Comparison of ENCODE assay signal across 33 cellular contexts in the genomic region with DNA sequence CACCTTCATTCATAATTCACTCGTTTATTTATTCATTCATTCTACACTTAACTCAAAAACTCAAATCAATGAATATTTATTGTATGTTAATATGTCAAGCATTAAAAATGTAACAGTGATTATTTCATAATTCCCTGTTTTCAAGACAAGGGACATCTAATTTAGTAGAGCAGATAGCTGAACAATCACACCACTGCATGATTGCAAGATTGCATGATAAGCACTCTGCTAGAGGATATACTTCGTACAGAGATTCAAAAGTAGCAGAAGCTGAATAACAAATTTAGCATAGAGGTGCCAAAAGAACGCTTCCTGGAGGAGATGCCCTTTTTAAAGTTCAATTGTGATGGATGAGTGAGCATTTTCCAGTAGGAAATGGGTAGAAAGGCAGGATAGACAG.
DNase-seq lines count a peak whose midpoint lies in the region; ATAC-seq and TF ChIP-seq lines count a peak whose summit lies in the region.
"Had no signal": no experiment of that assay in that cellular context is flagged by ENCODE, and none has a peak within 500 bp of the region (broad histone marks: within the 10 kb centered on the region; RNA-seq: fewer than 3 reads in every experiment).

No MANE protein-coding gene starts in this region.

- TF ChIP-seq CTCF in SK-N-SH (IDR thresholded peaks at IDR 0.05), result no peak
- TF ChIP-seq CTCF in endothelial cell (IDR thresholded peaks at IDR 0.05; ENCODE audit: unreplicated experiment), result no peak
- TF ChIP-seq CTCF in neural progenitor cell (IDR thresholded peaks at IDR 0.05), result no peak

- peak overlapping the region; percentile 96 for H3K27ac Mint-ChIP-seq in endothelial cell (ENCODE audit: unreplicated experiment)
- no peak overlapping the region for H3K27ac Mint-ChIP-seq in neural progenitor cell
- H3K27ac Mint-ChIP-seq: B cell; CD14-positive monocyte; CD4-positive, alpha-beta memory T cell; CD4-positive, alpha-beta T cell; CD4-positive, CD25-positive, alpha-beta regulatory T cell; CD8-positive, alpha-beta memory T cell; CD8-positive, alpha-beta T cell had no signal

- CTCF ChIA-PET in SK-N-SH (lab: Yijun Ruan, JAX), result no interaction called here

- peaks cover 31% of the 10 kb centered on the region for H3K4me1 Mint-ChIP-seq in endothelial cell (ENCODE audit: unreplicated experiment)
- no peaks in the 10 kb centered on the region for H3K4me1 Mint-ChIP-seq in neural progenitor cell
- H3K4me1 Mint-ChIP-seq: B cell; CD14-positive monocyte; CD4-positive, alpha-beta memory T cell; CD4-positive, CD25-positive, alpha-beta regulatory T cell; CD8-positive, alpha-beta memory T cell had no signal

- ATAC-seq in SK-N-SH treated with all-trans-retinoic acid at 6 μM for 48 hours, result no peak
- ATAC-seq in GM19463 (IDR thresholded peaks at IDR 0.05; ENCODE audit: unreplicated experiment), result no peak
- ATAC-seq: A549; CD8-positive, alpha-beta T cell had no signal

- H3K27ac ChIP-seq in SK-N-SH (ENCODE audit: low read depth in 2 of 2, low read length in 1 of 2), result peak overlapping the region; percentile 50 to 55; a peak in 3 of 4 replicates
- H3K27ac ChIP-seq in neural progenitor cell, result no peak overlapping the region
- H3K27ac ChIP-seq: 22Rv1; A549; BLaER1; BLaER1 treated with 17β-estradiol and CSF1 and Interleukin-3, amounts not matched to agents 10 nM and 100 nM; C4-2B had no signal

- H3K27me3 ChIP-seq in SK-N-SH (ENCODE audit: insufficient read depth) (no peaks in the 10 kb centered on the region), neural progenitor cell (no peaks in the 10 kb centered on the region)
- H3K27me3 ChIP-seq: BE2C; BLaER1; BLaER1 treated with 17β-estradiol and CSF1 and Interleukin-3, amounts not matched to agents 10 nM and 100 nM had no signal

- H3K9ac ChIP-seq in SK-N-SH (no peak overlapping the region), neural progenitor cell (no peak overlapping the region)
- H3K9ac ChIP-seq: BLaER1; BLaER1 treated with 17β-estradiol and CSF1 and Interleukin-3, amounts not matched to agents 10 nM and 100 nM had no signal

- POLR2A ChIA-PET in SK-N-SH (lab: Yijun Ruan, JAX), result no interaction called here

- H3K27me3 Mint-ChIP-seq in endothelial cell (ENCODE audit: unreplicated experiment) (no peaks in the 10 kb centered on the region), neural progenitor cell (ENCODE audit: insufficient read depth, low read depth) (peaks cover 2% of the 10 kb centered on the region)

- H3K36me3 ChIP-seq in SK-N-SH (replicated peaks in 1 of 2; ENCODE audit: control insufficient read depth in 1 of 2, insufficient read depth in 2 of 2, low read length in 1 of 2) (no peaks in the 10 kb centered on the region), neural progenitor cell (no peaks in the 10 kb centered on the region)
- H3K36me3 ChIP-seq: BE2C; BLaER1; BLaER1 treated with 17β-estradiol and CSF1 and Interleukin-3, amounts not matched to agents 10 nM and 100 nM had no signal

- H3K9me3 Mint-ChIP-seq in endothelial cell (ENCODE audit: unreplicated experiment) (no peaks in the 10 kb centered on the region), neural progenitor cell (no peaks in the 10 kb centered on the region)
- H3K9me3 Mint-ChIP-seq: CD4-positive, alpha-beta T cell; CD8-positive, alpha-beta T cell had no signal

- H4K20me1 ChIP-seq in SK-N-SH (ENCODE audit: insufficient read depth), result no peaks in the 10 kb centered on the region
- H4K20me1 ChIP-seq in neural progenitor cell (ENCODE audit: low read depth), result no peaks in the 10 kb centered on the region
- H4K20me1 ChIP-seq: BLaER1; BLaER1 treated with 17β-estradiol and CSF1 and Interleukin-3, amounts not matched to agents 10 nM and 100 nM had no signal

- H3K36me3 Mint-ChIP-seq in endothelial cell (ENCODE audit: low read depth, unreplicated experiment) (no peaks in the 10 kb centered on the region), neural progenitor cell (no peaks in the 10 kb centered on the region)
- H3K36me3 Mint-ChIP-seq: CD14-positive monocyte; CD4-positive, alpha-beta memory T cell; CD4-positive, CD25-positive, alpha-beta regulatory T cell; CD8-positive, alpha-beta memory T cell; CD8-positive, alpha-beta T cell had no signal

- TF ChIP-seq EP300 in SK-N-SH (IDR thresholded peaks at IDR 0.05; ENCODE audit: borderline replicate concordance in 1 of 2, low read depth in 1 of 2, low read length in 1 of 2), result no peak

- WGBS in SK-N-SH (ENCODE audit: low lambda C conversion rate), result 76% methylated on average over 3 of the region's 3 CpGs

- H3K4me3 Mint-ChIP-seq in endothelial cell (ENCODE audit: unreplicated experiment) (no peak overlapping the region), neural progenitor cell (no peak overlapping the region)
- H3K4me3 Mint-ChIP-seq: B cell; CD14-positive monocyte; CD4-positive, alpha-beta memory T cell; CD4-positive, alpha-beta T cell; CD4-positive, CD25-positive, alpha-beta regulatory T cell; CD8-positive, alpha-beta memory T cell; CD8-positive, alpha-beta T cell had no signal

- H3K79me2 ChIP-seq in SK-N-SH (ENCODE audit: insufficient read depth), result no peaks in the 10 kb centered on the region
- no peaks in the 10 kb centered on the region for H3K79me2 ChIP-seq in neural progenitor cell (ENCODE audit: low read depth)

- TF ChIP-seq RAD21 in SK-N-SH (IDR thresholded peaks at IDR 0.05; ENCODE audit: low read length), result no peak

- DNase-seq in SK-N-SH (no peak), NCI-H460 (ENCODE audit: extremely low read depth, low read depth) (peak; percentile 80), endothelial cell (ENCODE audit: low spot score) (no peak), neural progenitor cell (ENCODE audit: low spot score) (no peak)
- DNase-seq: 8988T; ACHN; AML-193; BE2C; C1 segment of cervical spinal cord; Caco-2; Calu3; CD4-positive, alpha-beta memory T cell; CD4-positive, alpha-beta T cell; CD4-positive, CD25-positive, alpha-beta regulatory T cell; CD8-positive, alpha-beta memory T cell; CD8-positive, alpha-beta T cell; COR-L47; DMS 273 treated with DMSO at 0.1 percent for 48 hours; DMS153; DMS53; DMS79; DMS79 treated with DMSO at 0.1 percent for 48 hours; DND-41; EL had no signal

- H3F3A ChIP-seq in SK-N-SH (replicated peaks; ENCODE audit: insufficient read depth) (peaks cover 6% of the 10 kb centered on the region), neural progenitor cell (ENCODE audit: low read depth) (no peaks in the 10 kb centered on the region)

- H3K9me3 ChIP-seq in SK-N-SH (no peaks in the 10 kb centered on the region), neural progenitor cell (ENCODE audit: low read depth) (peaks cover 10% of the 10 kb centered on the region)
- H3K9me3 ChIP-seq: A549; BE2C; BLaER1; BLaER1 treated with 17β-estradiol and CSF1 and Interleukin-3, amounts not matched to agents 10 nM and 100 nM; Caco-2 had no signal

- H3K4me1 ChIP-seq in SK-N-SH (ENCODE audit: control insufficient read depth in 1 of 2, insufficient read depth in 2 of 2, low read depth in 1 of 2, low read length in 1 of 2) (peaks cover 3 to 12% of the 10 kb centered on the region in 2 experiments), neural progenitor cell (no peaks in the 10 kb centered on the region)
- H3K4me1 ChIP-seq: BE2C; BLaER1; BLaER1 treated with 17β-estradiol and CSF1 and Interleukin-3, amounts not matched to agents 10 nM and 100 nM; Caco-2 had no signal

- H3K9me2 ChIP-seq in SK-N-SH, result no peaks in the 10 kb centered on the region

- no peak overlapping the region for H3K4me3 ChIP-seq in SK-N-SH (ENCODE audit: low read depth in 2 of 2, low read length in 1 of 2)
- H3K4me3 ChIP-seq in neural progenitor cell, result no peak overlapping the region
- H3K4me3 ChIP-seq: A549; BLaER1; BLaER1 treated with 17β-estradiol and CSF1 and Interleukin-3, amounts not matched to agents 10 nM and 100 nM had no signal

- no peak overlapping the region for H3K4me2 ChIP-seq in SK-N-SH
- no peak overlapping the region for H3K4me2 ChIP-seq in neural progenitor cell
- H3K4me2 ChIP-seq: A549; BLaER1; BLaER1 treated with 17β-estradiol and CSF1 and Interleukin-3, amounts not matched to agents 10 nM and 100 nM had no signal

- H2AFZ ChIP-seq in SK-N-SH (ENCODE audit: low read depth) (peak overlapping the region; percentile 4; the same call in 1 of the 2 replicates), neural progenitor cell (replicated peaks) (no peak overlapping the region)

TF ChIP-seq in SK-N-SH, 30 proteins besides CTCF, POLR2A, EP300 and RAD21:
- peak; percentile 67 for TF ChIP-seq GATA2 (CRISPR knock-in tag; IDR thresholded peaks at IDR 0.05)
- TF ChIP-seq JUND (IDR thresholded peaks at IDR 0.05), result no peak
TF ChIP-seq in SK-N-SH: peak in this region for 1.

TF ChIP-seq in SK-N-SH treated with all-trans-retinoic acid at 6 μM for 48 hours, 23 proteins besides CTCF, POLR2A, EP300 and RAD21 (continues in another document):
- TF ChIP-seq ESRRG (CRISPR knock-in tag; IDR thresholded peaks at IDR 0.05) (no peak), CSRNP3 (CRISPR knock-in tag; IDR thresholded peaks at IDR 0.05) (no peak), ZFP3 (CRISPR knock-in tag; IDR thresholded peaks at IDR 0.05) (no peak), SNAI2 (CRISPR knock-in tag; IDR thresholded peaks at IDR 0.05) (no peak), POU6F1 (CRISPR knock-in tag; IDR thresholded peaks at IDR 0.05; ENCODE audit: borderline replicate concordance, low read depth) (no peak), ZNF565 (CRISPR knock-in tag; conservative IDR thresholded peaks at IDR 0.05; ENCODE audit: low read depth) (no peak)
